In genomic region chr5:139688712-139689413, GRCh38 we compare ENCODE assay signal across 13 cellular contexts. TPM values are rescaled to one million over a fixed set of nuclear protein-coding genes. Genes with fewer than 3 reads are reported as not detected.
DNase-seq lines count a peak whose midpoint lies in the region; ATAC-seq, FAIRE-seq and TF ChIP-seq lines count a peak whose summit lies in the region.
"Had no signal": no experiment of that assay in that cellular context is flagged by ENCODE, and none has a peak within 500 bp of the region (broad histone marks: within the 10 kb centered on the region; RNA-seq: fewer than 3 reads in every experiment).

No MANE protein-coding gene starts in this region.

- H4K20me1 ChIP-seq in astrocyte (ENCODE audit: insufficient read depth, low read length), result peaks cover 18% of the 10 kb centered on the region
- H4K20me1 ChIP-seq in Karpas-422 (ENCODE audit: insufficient read depth, low read depth, low read length), result 0 out of 2 replicates have a peak, but pooled peaks cover 3% of the 10 kb centered on the region

- H3K27ac ChIP-seq in astrocyte (ENCODE audit: low read depth, low read length), result peak overlapping the region; percentile 89
- no peak overlapping the region for H3K27ac ChIP-seq in Karpas-422 (ENCODE audit: low read length)

- H3K4me1 Mint-ChIP-seq in natural killer cell (peaks cover 30 to 54% of the 10 kb centered on the region in 2 donors), astrocyte (ENCODE audit: low read depth, unreplicated experiment) (peaks cover 60% of the 10 kb centered on the region), nephron progenitor cell (peaks cover 92% of the 10 kb centered on the region)
- H3K4me1 Mint-ChIP-seq in natural killer cell treated with Interleukin-12 subunit alpha and Interleukin-12 subunit beta and Interleukin-15 and Interleukin-18, amount 100 ng/mL, for 72 hours (ENCODE audit: low read depth in 2 of 2), result peaks cover 19 to 34% of the 10 kb centered on the region in 2 donors
- H3K4me1 Mint-ChIP-seq: activated CD4-positive, alpha-beta memory T cell treated with anti-CD3 and anti-CD28 coated beads, Interleukin-2, amount 10 ng/mL, durations not matched to agents 7 days and 5 days had no signal

- H3K4me2 ChIP-seq in astrocyte (ENCODE audit: low read length) (no peak overlapping the region), Karpas-422 (ENCODE audit: low read depth, low read length, poor library complexity, severe bottlenecking) (no peak overlapping the region)

- H3K9me2 ChIP-seq in Karpas-422 (replicated peaks; ENCODE audit: insufficient read depth, low read length), result no peaks in the 10 kb centered on the region

- no peaks in the 10 kb centered on the region for H3K9me3 ChIP-seq in astrocyte (ENCODE audit: insufficient read depth, low read depth, low read length)
- no peaks in the 10 kb centered on the region for H3K9me3 ChIP-seq in Karpas-422 (ENCODE audit: low read length)
- H3K9me3 ChIP-seq: HAP-1 had no signal

- FAIRE-seq in astrocyte (lab: Jason Lieb, UNC), result no peak
- FAIRE-seq: urothelium cell line had no signal

- peak overlapping the region; percentile 23 to 49 for H3K27ac Mint-ChIP-seq in natural killer cell
- no peak overlapping the region for H3K27ac Mint-ChIP-seq in natural killer cell treated with Interleukin-12 subunit alpha and Interleukin-12 subunit beta and Interleukin-15 and Interleukin-18, amount 100 ng/mL, for 72 hours
- H3K27ac Mint-ChIP-seq in astrocyte (ENCODE audit: unreplicated experiment), result peak overlapping the region; percentile 69
- H3K27ac Mint-ChIP-seq in nephron progenitor cell, result peak overlapping the region; percentile 61
- H3K27ac Mint-ChIP-seq: activated CD4-positive, alpha-beta memory T cell treated with anti-CD3 and anti-CD28 coated beads, Interleukin-2, amount 10 ng/mL, durations not matched to agents 7 days and 5 days had no signal

- H3K9me3 Mint-ChIP-seq in natural killer cell (no peaks in the 10 kb centered on the region), astrocyte (ENCODE audit: unreplicated experiment) (no peaks in the 10 kb centered on the region), nephron progenitor cell (no peaks in the 10 kb centered on the region)
- H3K9me3 Mint-ChIP-seq in natural killer cell treated with Interleukin-12 subunit alpha and Interleukin-12 subunit beta and Interleukin-15 and Interleukin-18, amount 100 ng/mL, for 72 hours, result no peaks in the 10 kb centered on the region
- H3K9me3 Mint-ChIP-seq: activated CD4-positive, alpha-beta memory T cell treated with anti-CD3 and anti-CD28 coated beads, Interleukin-2, amount 10 ng/mL, durations not matched to agents 7 days and 5 days had no signal

- no peak for DNase-seq in natural killer cell
- DNase-seq in natural killer cell treated with Interleukin-12 subunit alpha and Interleukin-12 subunit beta and Interleukin-15 and Interleukin-18, amount 100 ng/mL, for 72 hours (ENCODE audit: low spot score), result no peak
- no peak for DNase-seq in astrocyte (ENCODE audit: low read depth)
- DNase-seq in nephron progenitor cell, result no peak
- no peak for DNase-seq in NCI-H1694 (lab: John Stamatoyannopoulos, UW)
- DNase-seq in foreskin melanocyte, result no peak
- no peak for DNase-seq in NCI-H187 (lab: John Stamatoyannopoulos, UW)
- no peak for DNase-seq in Karpas-422
- DNase-seq: activated CD4-positive, alpha-beta memory T cell treated with anti-CD3 and anti-CD28 coated beads, Interleukin-2, amount 10 ng/mL, durations not matched to agents 7 days and 5 days; NCI-H2029; SW 1271 had no signal

- H3K36me3 Mint-ChIP-seq in natural killer cell (no peaks in the 10 kb centered on the region), astrocyte (ENCODE audit: low read depth, unreplicated experiment) (peaks cover 30% of the 10 kb centered on the region), nephron progenitor cell (ENCODE audit: low read depth) (peaks cover 16% of the 10 kb centered on the region)
- no peaks in the 10 kb centered on the region for H3K36me3 Mint-ChIP-seq in natural killer cell treated with Interleukin-12 subunit alpha and Interleukin-12 subunit beta and Interleukin-15 and Interleukin-18, amount 100 ng/mL, for 72 hours

- intact Hi-C loops in natural killer cell (cut with micrococcal nuclease), result no loop called here

- no peak overlapping the region for H3K4me3 Mint-ChIP-seq in natural killer cell
- no peak overlapping the region for H3K4me3 Mint-ChIP-seq in natural killer cell treated with Interleukin-12 subunit alpha and Interleukin-12 subunit beta and Interleukin-15 and Interleukin-18, amount 100 ng/mL, for 72 hours
- H3K4me3 Mint-ChIP-seq in astrocyte (ENCODE audit: unreplicated experiment), result peak overlapping the region; percentile 50
- H3K4me3 Mint-ChIP-seq in nephron progenitor cell, result no peak overlapping the region
- H3K4me3 Mint-ChIP-seq: activated CD4-positive, alpha-beta memory T cell treated with anti-CD3 and anti-CD28 coated beads, Interleukin-2, amount 10 ng/mL, durations not matched to agents 7 days and 5 days had no signal

- H3K27me3 Mint-ChIP-seq in natural killer cell (ENCODE audit: low read depth in 2 of 2) (no peaks in the 10 kb centered on the region), astrocyte (ENCODE audit: low read depth, unreplicated experiment) (no peaks in the 10 kb centered on the region), nephron progenitor cell (ENCODE audit: low read depth, poor library complexity) (no peaks in the 10 kb centered on the region)
- H3K27me3 Mint-ChIP-seq in natural killer cell treated with Interleukin-12 subunit alpha and Interleukin-12 subunit beta and Interleukin-15 and Interleukin-18, amount 100 ng/mL, for 72 hours, result no peaks in the 10 kb centered on the region

- H3K9ac ChIP-seq in astrocyte (ENCODE audit: low read length), result peak overlapping the region; percentile 15
- no peak overlapping the region for H3K9ac ChIP-seq in Karpas-422 (ENCODE audit: low read length)

- ATAC-seq in natural killer cell, result no peak
- ATAC-seq in natural killer cell treated with Interleukin-12 subunit alpha and Interleukin-12 subunit beta and Interleukin-15 and Interleukin-18, amount 100 ng/mL, for 72 hours, result no peak

- no peak for TF ChIP-seq CTCF in natural killer cell (IDR thresholded peaks at IDR 0.05)
- TF ChIP-seq CTCF in astrocyte (IDR thresholded peaks at IDR 0.05; ENCODE audit: insufficient read depth, low read depth, low read length), result no peak
- TF ChIP-seq CTCF in nephron progenitor cell (IDR thresholded peaks at IDR 0.05), result no peak

- H3K79me2 ChIP-seq in astrocyte (ENCODE audit: insufficient read depth, low read length) (peaks cover 9% of the 10 kb centered on the region), Karpas-422 (ENCODE audit: low read length) (no peaks in the 10 kb centered on the region)

- H3K36me3 ChIP-seq in astrocyte (ENCODE audit: insufficient read depth, low read length) (peaks cover 3% of the 10 kb centered on the region), Karpas-422 (ENCODE audit: insufficient read depth, low read length) (no peaks in the 10 kb centered on the region)
- H3K36me3 ChIP-seq: HAP-1 had no signal

- H3K27me3 ChIP-seq in astrocyte (ENCODE audit: insufficient read depth, low read length) (no peaks in the 10 kb centered on the region), Karpas-422 (ENCODE audit: low read length) (no peaks in the 10 kb centered on the region)

- H3K4me1 ChIP-seq in astrocyte (ENCODE audit: insufficient read depth, low read length), result peaks cover 57% of the 10 kb centered on the region
- peaks cover 25% of the 10 kb centered on the region for H3K4me1 ChIP-seq in Karpas-422 (ENCODE audit: low read length)
- H3K4me1 ChIP-seq: HAP-1 had no signal

- no peak overlapping the region for H2AFZ ChIP-seq in astrocyte (ENCODE audit: low read depth, low read length)
- H2AFZ ChIP-seq in Karpas-422 (ENCODE audit: low read length), result no peak overlapping the region

- H3K4me3 ChIP-seq in astrocyte (ENCODE audit: insufficient read depth, low read depth, low read length) (no peak overlapping the region), Karpas-422 (ENCODE audit: low read length) (no peak overlapping the region)
- H3K4me3 ChIP-seq: HAP-1 had no signal

RNA-seq across cellular contexts. Expression of gene CXXC5, which starts 40.7 kb away (rescaled TPM):
- total RNA-seq in natural killer cell (100 to 1,000 TPM in 1 of 3 donors, 10 to 100 TPM in 2; 75.6 to 124 (median 84.8) TPM), astrocyte (151 and 185 TPM in 2 replicates)
- 1 to 10 TPM; 4.7 to 9.0 TPM for total RNA-seq in natural killer cell treated with Interleukin-12 subunit alpha and Interleukin-12 subunit beta and Interleukin-15 and Interleukin-18, amount 100 ng/mL, for 72 hours
- 2.8 and 2.9 TPM in 2 replicates for total RNA-seq in Karpas-422 (2014; rRNA removed; shearing (Covaris generic); ENCODE audit: low replicate concordance)

Comparison
In these comparisons a context has a peak if more than half of its experiments do, and no peak if none do; other contexts are left out.
1. H3K27ac Mint-ChIP-seq: peak in natural killer cell (2 of 2), astrocyte (single experiment) and nephron progenitor cell (single experiment); none in natural killer cell treated with Interleukin-12 subunit alpha and Interleukin-12 subunit beta and Interleukin-15 and Interleukin-18, amount 100 ng/mL, for 72 hours (0 of 2).
2. RNA of gene CXXC5, which starts 40.7 kb away (total RNA-seq): 151 to 185 TPM in astrocyte and 75.6 to 124 TPM in natural killer cell; 4.7 to 9.0 TPM in natural killer cell treated with Interleukin-12 subunit alpha and Interleukin-12 subunit beta and Interleukin-15 and Interleukin-18, amount 100 ng/mL, for 72 hours and 2.8 to 2.9 TPM in Karpas-422; every median in the first group is over 4 times any median in the second.